9 cellular contexts compared by ENCODE assay signal in genomic region chr11:125874556-125875124, GRCh38. TPM values are rescaled to one million over a fixed set of nuclear protein-coding genes. Genes with fewer than 3 reads are reported as not detected.
DNase-seq lines count a peak whose midpoint lies in the region; FAIRE-seq and TF ChIP-seq lines count a peak whose summit lies in the region.
"Had no signal": no experiment of that assay in that cellular context is flagged by ENCODE, and none has a peak within 500 bp of the region (broad histone marks: within the 10 kb centered on the region; RNA-seq: fewer than 3 reads in every experiment).

No MANE protein-coding gene starts in this region.

- H3K27me3 ChIP-seq in bronchial epithelial cell (ENCODE audit: control insufficient read depth, insufficient read depth, low read length): no peaks in the 10 kb centered on the region
- H3K27me3 ChIP-seq: BLaER1 had no signal

- H3K36me3 ChIP-seq in bronchial epithelial cell (ENCODE audit: control insufficient read depth, insufficient read depth, low read length): no peaks in the 10 kb centered on the region
- H3K36me3 ChIP-seq: BLaER1 had no signal

- TF ChIP-seq CTCF in bronchial epithelial cell (IDR thresholded peaks at IDR 0.05; ENCODE audit: insufficient read depth, low read length, severe bottlenecking): peak; percentile 88

- DNase-seq in NCI-H1436 (lab: John Stamatoyannopoulos, UW): peak; percentile 45
- DNase-seq in NCI-H1436 treated with DMSO at 0.1 percent for 48 hours (lab: John Stamatoyannopoulos, UW): no peak
- DNase-seq in H4 (ENCODE audit: low spot score): peak; percentile 64
- DNase-seq in NAMALWA (ENCODE audit: low spot score): peak; percentile 67
- peak; percentile 67 for DNase-seq in SKM-1 treated with dmso at 0.1 percent for 144 hours (lab: John Stamatoyannopoulos, UW; ENCODE audit: unreplicated experiment)
- DNase-seq in bronchial epithelial cell (ENCODE audit: low read depth): peak; percentile 57
- peak; percentile 77 for DNase-seq in islet precursor cell
- DNase-seq in stimulated activated CD4-positive, alpha-beta T cell treated with anti-CD3 and anti-CD28 coated beads, Interleukin-2, amount 100 ng/mL, for 24 hours: peak; percentile 46 to 55

- H3K4me3 ChIP-seq in bronchial epithelial cell (ENCODE audit: low read depth, low read length): no peak overlapping the region
- H3K4me3 ChIP-seq: BLaER1 had no signal

- FAIRE-seq in bronchial epithelial cell (lab: Jason Lieb, UNC): peak; percentile 50

RNA-seq across cellular contexts. Expression of gene HYLS1, which starts 12.8 kb away (rescaled TPM):
- 14.0 and 18.2 TPM in 2 replicates for total RNA-seq in H4 (2014; rRNA removed; shearing (Covaris generic))
- total RNA-seq in bronchial epithelial cell: 2.9 and 3.5 TPM in 2 replicates

RNA-seq across cellular contexts. Expression of gene PUS3, which starts 28.4 kb away (rescaled TPM):
- 19.3 and 21.2 TPM in 2 replicates for total RNA-seq in H4 (2014; rRNA removed; shearing (Covaris generic))
- 11.6 and 19.5 TPM in 2 replicates for total RNA-seq in bronchial epithelial cell

RNA-seq across cellular contexts. Expression of gene DDX25, which starts 29.7 kb away (rescaled TPM):
- not detected in 2 replicates for total RNA-seq in H4 (2014; rRNA removed; shearing (Covaris generic))
- not detected in 2 replicates for total RNA-seq in bronchial epithelial cell

RNA-seq across cellular contexts. Expression of gene PATE4, which starts 41.5 kb away (rescaled TPM):
- total RNA-seq in H4 (2014; rRNA removed; shearing (Covaris generic)): not detected in 2 replicates
- not detected in 2 replicates for total RNA-seq in bronchial epithelial cell
